Comparison of ENCODE assay signal across 8 cellular contexts in genomic region chr3:51874411-51874810, GRCh38. TPM values are rescaled to one million over a fixed set of nuclear protein-coding genes. Genes with fewer than 3 reads are reported as not detected.
"Had no signal": no experiment of that assay in that cellular context is flagged by ENCODE, and none has a peak within 500 bp of the region (broad histone marks: within the 10 kb centered on the region; RNA-seq: fewer than 3 reads in every experiment).

No MANE protein-coding gene starts in this region.

- H3K9me3 Mint-ChIP-seq: GM23338, H9, IgD-negative memory B cell had no signal

- DNase-seq: H9, HCEC 1CT had no signal

- H2AFZ ChIP-seq: GM23338 had no signal

- H3K4me2 ChIP-seq: GM23338 had no signal

- H3K27ac Mint-ChIP-seq: GM23338, H9 had no signal

- H3K4me3 Mint-ChIP-seq: GM23338, H9, IgD-negative memory B cell had no signal

- FAIRE-seq: H1, H54, HepG2 had no signal

- ATAC-seq: GM23338, HepG2 had no signal

- H3K4me3 ChIP-seq: GM23338 had no signal

RNA-seq across cellular contexts. Expression of gene IQCF5, which starts 1.0 kb away (rescaled TPM):
- total RNA-seq: GM23338, H1, H9, HepG2, HT-29 had no signal
- polyA plus RNA-seq: GM23338, H1, HepG2, IgD-negative memory B cell had no signal

RNA-seq across cellular contexts. Expression of gene IQCF2, which starts 13.0 kb away (rescaled TPM):
- total RNA-seq: GM23338, H1, H9, HepG2, HT-29 had no signal
- polyA plus RNA-seq: GM23338, H1, HepG2, IgD-negative memory B cell had no signal

RNA-seq across cellular contexts. Expression of gene IQCF1, which starts 28.7 kb away (rescaled TPM):
- total RNA-seq: GM23338, H1, H9, HepG2, HT-29 had no signal
- polyA plus RNA-seq: GM23338, H1, HepG2, IgD-negative memory B cell had no signal
